Comparison of ENCODE assay signal across 19 cellular contexts in genomic region chr2:205732314-205732713, GRCh38. TPM values are rescaled to one million over a fixed set of nuclear protein-coding genes. Genes with fewer than 3 reads are reported as not detected.
DNase-seq lines count a peak whose midpoint lies in the region; ATAC-seq and TF ChIP-seq lines count a peak whose summit lies in the region.
"Had no signal": no experiment of that assay in that cellular context is flagged by ENCODE, and none has a peak within 500 bp of the region (broad histone marks: within the 10 kb centered on the region; RNA-seq: fewer than 3 reads in every experiment).

No MANE protein-coding gene starts in this region.

- peaks cover 61% of the 10 kb centered on the region for H3K4me1 Mint-ChIP-seq in nephron

- H3K9ac ChIP-seq in GM23248 = peak overlapping the region; percentile 23; the same call in 1 of the 2 replicates

- no peak overlapping the region for H3K4me3 Mint-ChIP-seq in nephron
- H3K4me3 Mint-ChIP-seq: IgD-negative memory B cell had no signal

- H3K9me3 ChIP-seq in GM23248 (ENCODE audit: low read depth) (no peaks in the 10 kb centered on the region), esophagus muscularis mucosa (no peaks in the 10 kb centered on the region), transverse colon (no peaks in the 10 kb centered on the region)

- no peaks in the 10 kb centered on the region for H3K27me3 Mint-ChIP-seq in nephron (ENCODE audit: low read depth)

- no peak for TF ChIP-seq EP300 in esophagus muscularis mucosa (IDR thresholded peaks at IDR 0.05)
- TF ChIP-seq EP300 in transverse colon (IDR thresholded peaks at IDR 0.05; ENCODE audit: low read depth) = no peak

- TF ChIP-seq CTCF in esophagus muscularis mucosa (IDR thresholded peaks at IDR 0.05) = peak in 1 of 3 experiments; percentile 5
- TF ChIP-seq CTCF in nephron (IDR thresholded peaks at IDR 0.05; ENCODE audit: unreplicated experiment in 3 of 3) = no peak
- no peak for TF ChIP-seq CTCF in transverse colon (IDR thresholded peaks at IDR 0.05)

- H3K79me2 ChIP-seq in GM23248 (ENCODE audit: insufficient read depth) = no peaks in the 10 kb centered on the region

- H3K36me3 ChIP-seq in GM23248 (ENCODE audit: low read depth) (no peaks in the 10 kb centered on the region), esophagus muscularis mucosa (peaks cover 3 to 74% (median 35%) of the 10 kb centered on the region in 4 donors), transverse colon (no peaks in the 10 kb centered on the region)

- H3K4me3 ChIP-seq in GM23248 (no peak overlapping the region), esophagus muscularis mucosa (no peak overlapping the region), transverse colon (no peak overlapping the region)

- TF ChIP-seq POLR2A in esophagus muscularis mucosa (IDR thresholded peaks at IDR 0.05; ENCODE audit: low read depth) = no peak
- TF ChIP-seq POLR2A in transverse colon (IDR thresholded peaks at IDR 0.05) = no peak

- H3F3A ChIP-seq in GM23248 (ENCODE audit: insufficient read depth) = peaks cover 19% of the 10 kb centered on the region

- H3K27ac Mint-ChIP-seq in nephron = peak overlapping the region; percentile 69 to 97 (median 94)

- no peaks in the 10 kb centered on the region for H3K9me2 ChIP-seq in GM23248 (ENCODE audit: insufficient read depth)

- no peak overlapping the region for H3K4me2 ChIP-seq in GM23248 (ENCODE audit: unreplicated experiment)

- H3K4me1 ChIP-seq in GM23248 (ENCODE audit: insufficient read depth) (peaks cover 35% of the 10 kb centered on the region), esophagus muscularis mucosa (peaks cover 17 to 100% (median 99%) of the 10 kb centered on the region in 4 donors), transverse colon (peaks cover 6 to 50% (median 17%) of the 10 kb centered on the region in 4 donors)

- WGBS in GM23248 (ENCODE audit: low coverage in 1 of 2, low lambda C conversion rate in 2 of 2, missing lambda C conversion rate in 2 of 2), 2 experiments = 97 to 99% methylated on average over 9 of the region's 9 CpGs
- 76% methylated on average over 9 of the region's 9 CpGs for WGBS in esophagus muscularis mucosa
- WGBS in transverse colon (ENCODE audit: low coverage in 1 of 2), 2 donors = 60 to 90% methylated on average over 4 to 9 of the region's 9 CpGs

- ATAC-seq in HG03097 (IDR thresholded peaks at IDR 0.05; ENCODE audit: low FRiP score, unreplicated experiment) = no peak

- in situ Hi-C loops in GM23248 (cut with MboI) (no loop called here), transverse colon (cut with MboI; ENCODE audit: low pct_ligation_motif_present in 1 of 4, low pct_unique_long_range_greater_than_20kb in 1 of 4, low sequenced_read_pairs in 3 of 4) (no loop called here)

- H2AFZ ChIP-seq in GM23248 = no peak overlapping the region

- H3K27ac ChIP-seq in GM23248 = peak overlapping the region; percentile 70
- H3K27ac ChIP-seq in esophagus muscularis mucosa (replicated peaks in 1 of 4) = peak overlapping the region; percentile 80 to 98 (median 90)
- peak overlapping the region; percentile 69 to 86 (median 80) for H3K27ac ChIP-seq in transverse colon

- intact Hi-C loops in esophagus muscularis mucosa (cut with DNase I) (no loop called here), transverse colon (cut with DNase I; ENCODE audit: low total_unique reads) (loop anchor here (10.0 kb wide), 1 partner anchor 48 kb away; the partner anchor contains the start of gene NRP2), head of caudate nucleus (cut with DNase I) (no loop called here)

- no peaks in the 10 kb centered on the region for H4K20me1 ChIP-seq in GM23248 (ENCODE audit: insufficient read depth)

- DNase-seq in GM23248 = no peak
- no peak for DNase-seq in esophagus muscularis mucosa (ENCODE audit: extremely low spot score)
- no peak for DNase-seq in transverse colon
- DNase-seq in head of caudate nucleus = no peak
- no peak for DNase-seq in CD1c-positive myeloid dendritic cell (ENCODE audit: extremely low spot score)
- no peak for DNase-seq in T-helper 1 cell
- DNase-seq: Kasumi-1; MM.1S; NCI-H1092 treated with DMSO at 0.1 percent for 48 hours; NCI-H1694; NCI-H2107; NCI-H2227 treated with DMSO at 0.1 percent for 48 hours; NCI-H526 treated with DMSO at 0.1 percent for 48 hours; NK-92 treated with Interleukin-12 subunit alpha and Interleukin-12 subunit beta, amount 100 ng/mL, for 24 hours; OCI-M1; RPMI8226 had no signal

- H3K27me3 ChIP-seq in GM23248 (replicated peaks; ENCODE audit: insufficient read depth) (no peaks in the 10 kb centered on the region), esophagus muscularis mucosa (no peaks in the 10 kb centered on the region), transverse colon (no peaks in the 10 kb centered on the region)

- H3K9me3 Mint-ChIP-seq in nephron = no peaks in the 10 kb centered on the region
- H3K9me3 Mint-ChIP-seq: IgD-negative memory B cell had no signal

- peaks cover 52% of the 10 kb centered on the region for H3K36me3 Mint-ChIP-seq in nephron (ENCODE audit: low read depth)

RNA-seq across cellular contexts. Expression of gene NRP2, which starts 50.0 kb away (rescaled TPM):
- 9.0 and 36.7 TPM in 2 replicates for total RNA-seq in GM23248 (2014; rRNA removed; shearing (Covaris generic))
- 5.6 and 6.9 TPM in 2 replicates for polyA plus RNA-seq in GM23248 (2016; fragmentation: Nextera tagmentation; extraction: Ambion mirVana)
- total RNA-seq in esophagus muscularis mucosa = 100 to 1,000 TPM; 195 to 440 (median 314) TPM
- 100 to 1,000 TPM in 1 of 4 donors, 10 to 100 TPM in 3; 35.1 to 146 (median 63.9) TPM for total RNA-seq in transverse colon
